29 cellular contexts compared by ENCODE assay signal in genomic region chr2:200670313-200670712, GRCh38.
DNase-seq lines count a peak whose midpoint lies in the region; ATAC-seq, FAIRE-seq and TF ChIP-seq lines count a peak whose summit lies in the region.
"Had no signal": no experiment of that assay in that cellular context is flagged by ENCODE, and none has a peak within 500 bp of the region (broad histone marks: within the 10 kb centered on the region; RNA-seq: fewer than 3 reads in every experiment).

No MANE protein-coding gene starts in this region.

- CTCF ChIA-PET in A549 (lab: Yijun Ruan, JAX) (interaction anchor here (1.2 to 1.4 kb wide), 2 partner anchors 186 to 685 kb away, joined by 3 read pairs; no protein-coding TSS in a partner anchor), Panc1 (lab: Charles Lee) (no interaction called here)

- WGBS in A549 (ENCODE audit: missing lambda C conversion rate): 40% methylated on average over 4 of the region's 4 CpGs
- 47% methylated on average over 4 of the region's 4 CpGs for WGBS in esophagus muscularis mucosa

- no peaks in the 10 kb centered on the region for H3K36me3 ChIP-seq in H7 (replicated peaks; ENCODE audit: control insufficient read depth, insufficient read depth, low read length)
- no peaks in the 10 kb centered on the region for H3K36me3 ChIP-seq in Panc1 (ENCODE audit: control insufficient read depth, insufficient read depth, low read length)
- H3K36me3 ChIP-seq in esophagus muscularis mucosa: peaks cover 0 to 14% (median 0%) of the 10 kb centered on the region in 4 donors
- H3K36me3 ChIP-seq: left ventricle myocardium inferior had no signal

- ATAC-seq in A549 (peak; percentile 71 to 81; a peak in 5 of 6 replicates), Panc1 (no peak), GM21529 (IDR thresholded peaks at IDR 0.05; ENCODE audit: unreplicated experiment) (no peak), HG02759 (IDR thresholded peaks at IDR 0.05; ENCODE audit: unreplicated experiment) (no peak), GM21423 (IDR thresholded peaks at IDR 0.05; ENCODE audit: unreplicated experiment) (no peak)
- ATAC-seq: activated CD8-positive, alpha-beta memory T cell treated with anti-CD3 and anti-CD28 coated beads, Interleukin-2, amount 10 ng/mL, durations not matched to agents 7 days and 5 days; esophagus mucosa; naive thymus-derived CD4-positive, alpha-beta T cell had no signal

- H3K4me1 ChIP-seq in A549: peaks cover 1% of the 10 kb centered on the region; the same call in 1 of the 3 replicates
- no peaks in the 10 kb centered on the region for H3K4me1 ChIP-seq in Panc1 (ENCODE audit: control insufficient read depth, insufficient read depth, low read length)
- peaks cover 0 to 6% (median 2%) of the 10 kb centered on the region in 4 donors for H3K4me1 ChIP-seq in esophagus muscularis mucosa
- H3K4me1 ChIP-seq: left ventricle myocardium inferior had no signal

- in situ Hi-C loops in Panc1 (cut with HindIII; ENCODE audit: low pct_unique_long_range_greater_than_20kb, low sequenced_read_pairs): no loop called here

- TF ChIP-seq RAD21 in A549 (conservative IDR thresholded peaks at IDR 0.05 in 1 of 2, IDR thresholded peaks at IDR 0.05 in 1 of 2): peak; percentile 49 to 53

- DNase-seq in A549 (ENCODE audit: low read depth in 1 of 2, low spot score in 1 of 2) (peak in 1 of 2 experiments; percentile 21), H7 (peak; percentile 28), Panc1 (ENCODE audit: low read depth, low spot score) (no peak), esophagus muscularis mucosa (ENCODE audit: extremely low spot score) (peak; percentile 68), NCI-H446 treated with DMSO at 0.1 percent for 48 hours (lab: John Stamatoyannopoulos, UW) (no peak)
- DNase-seq: activated CD4-positive, alpha-beta T cell treated with anti-CD3 and anti-CD28 coated beads for 48 hours; activated CD8-positive, alpha-beta memory T cell treated with anti-CD3 and anti-CD28 coated beads, Interleukin-2, amount 10 ng/mL, durations not matched to agents 7 days and 5 days; activated naive CD4-positive, alpha-beta T cell treated with anti-CD3 and anti-CD28 coated beads, Interleukin-2, amount 10 ng/mL, durations not matched to agents 7 days and 5 days; amniotic stem cell; C1 segment of cervical spinal cord; effector CD4-positive, alpha-beta T cell; hippocampal formation; immature natural killer cell; left ventricle myocardium inferior; naive thymus-derived CD4-positive, alpha-beta T cell; NCI-H1092; NCI-H1930; NCI-H69; retina had no signal

- no peaks in the 10 kb centered on the region for H3K9me3 ChIP-seq in A549
- no peaks in the 10 kb centered on the region for H3K9me3 ChIP-seq in Panc1 (ENCODE audit: control insufficient read depth, insufficient read depth, low read depth, low read length)
- no peaks in the 10 kb centered on the region for H3K9me3 ChIP-seq in esophagus muscularis mucosa
- H3K9me3 ChIP-seq: left ventricle myocardium inferior had no signal

- intact Hi-C loops in Panc1 (cut with micrococcal nuclease; ENCODE audit: unreplicated experiment) (no loop called here), esophagus muscularis mucosa (cut with DNase I) (no loop called here)

- TF ChIP-seq POLR2A in A549 (IDR thresholded peaks at IDR 0.05; ENCODE audit: low read length): no peak
- TF ChIP-seq POLR2A in esophagus muscularis mucosa (IDR thresholded peaks at IDR 0.05; ENCODE audit: low read depth): no peak

- TF ChIP-seq CTCF in A549 (IDR thresholded peaks at IDR 0.05) (peak; percentile 37; the same call in 2 of the 3 replicates), Panc1 (IDR thresholded peaks at IDR 0.05) (peak; percentile 35), esophagus muscularis mucosa (IDR thresholded peaks at IDR 0.05) (no peak)

- H3K27ac ChIP-seq in A549: peak overlapping the region in 1 of 2 experiments; percentile 48; a peak in 1 of 6 replicates
- no peak overlapping the region for H3K27ac ChIP-seq in Panc1 (ENCODE audit: low read length)
- H3K27ac ChIP-seq in esophagus muscularis mucosa (replicated peaks in 1 of 4): no peak overlapping the region
- H3K27ac ChIP-seq: KMS-11, left ventricle myocardium inferior had no signal

- H3K4me3 ChIP-seq in A549: no peak overlapping the region
- H3K4me3 ChIP-seq in H7 (ENCODE audit: insufficient read depth, low read depth, low read length): no peak overlapping the region
- H3K4me3 ChIP-seq in Panc1 (ENCODE audit: low read depth in 2 of 2, low read length in 2 of 2): no peak overlapping the region
- no peak overlapping the region for H3K4me3 ChIP-seq in esophagus muscularis mucosa
- H3K4me3 ChIP-seq: left ventricle myocardium inferior, smooth muscle cell had no signal

- POLR2A ChIA-PET in A549 (lab: Yijun Ruan, JAX) (no interaction called here), Panc1 (lab: Charles Lee) (no interaction called here)

- TF ChIP-seq EP300 in A549 (IDR thresholded peaks at IDR 0.05) (no peak), esophagus muscularis mucosa (IDR thresholded peaks at IDR 0.05) (no peak)

- H3K27me3 ChIP-seq in H7 (ENCODE audit: control insufficient read depth, insufficient read depth, low read length) (no peaks in the 10 kb centered on the region), Panc1 (ENCODE audit: control insufficient read depth, insufficient read depth, low read length) (no peaks in the 10 kb centered on the region), esophagus muscularis mucosa (no peaks in the 10 kb centered on the region)

- no peak for FAIRE-seq in A549 (lab: Jason Lieb, UNC)
- FAIRE-seq: frontal cortex, GM19239, HTR-8/SVneo, TTC549 had no signal

- BruUV-seq in Panc1 (replicated peaks; lab: Mats Ljungman, UMichigan): no TSS peak

- H3K4me2 ChIP-seq in A549: no peak overlapping the region
- H3K4me2 ChIP-seq: KMS-11, smooth muscle cell had no signal

TF ChIP-seq in A549, 52 proteins besides CTCF, POLR2A, EP300 and RAD21:
- no peak for TF ChIP-seq KDM5A (IDR thresholded peaks at IDR 0.05)
- peak; percentile 49 for TF ChIP-seq SMC3 (IDR thresholded peaks at IDR 0.05)
TF ChIP-seq in A549: peak in this region for 1.

Comparison
In these comparisons a context has a peak if more than half of its experiments do, and no peak if none do; other contexts are left out.
1. ATAC-seq: peak in A549 (2 of 2); none in Panc1 (single experiment), GM21529 (single experiment), HG02759 (single experiment) and GM21423 (single experiment).
2. DNase-seq: peak in H7 (single experiment) and esophagus muscularis mucosa (single experiment); none in Panc1 (single experiment) and NCI-H446 treated with DMSO at 0.1 percent for 48 hours (single experiment).
3. CTCF ChIP-seq: peak in A549 (single experiment) and Panc1 (single experiment); none in esophagus muscularis mucosa (0 of 3).